21 cellular contexts compared by ENCODE assay signal in genomic region chr1:24292100-24292499, GRCh38. TPM values are rescaled to one million over a fixed set of nuclear protein-coding genes. Genes with fewer than 3 reads are reported as not detected.
A peak's percentile ranks its signal among the peaks of the same experiment; 100 is the strongest.
DNase-seq lines count a peak whose midpoint lies in the region; ATAC-seq and TF ChIP-seq lines count a peak whose summit lies in the region.
"Had no signal": no experiment of that assay in that cellular context is flagged by ENCODE, and none has a peak within 500 bp of the region (broad histone marks: within the 10 kb centered on the region; RNA-seq: fewer than 3 reads in every experiment).

No MANE protein-coding gene starts in this region.

- H3K79me1 ChIP-seq in IMR-90 (ENCODE audit: low read depth in 1 of 2, low read length in 2 of 2) (no peaks in the 10 kb centered on the region), mesenchymal stem cell (replicated peaks; ENCODE audit: low read length, poor library complexity, severe bottlenecking) (no peaks in the 10 kb centered on the region)

- H3K18ac ChIP-seq in IMR-90 (ENCODE audit: low read depth, low read length) (no peak overlapping the region), mesenchymal stem cell (ENCODE audit: low read depth in 1 of 2, low read length in 2 of 2) (no peak overlapping the region)

- no peak overlapping the region for H3K56ac ChIP-seq in IMR-90 (ENCODE audit: extremely low read depth, insufficient read depth, low read length)

- H3K36me3 ChIP-seq in mammary epithelial cell (ENCODE audit: insufficient read depth, low read length) (no peaks in the 10 kb centered on the region), IMR-90 (ENCODE audit: control insufficient read depth, insufficient read depth, low read length) (no peaks in the 10 kb centered on the region), mesenchymal stem cell (ENCODE audit: control insufficient read depth in 1 of 2, insufficient read depth in 2 of 2, low read depth in 1 of 2, low read length in 2 of 2) (no peaks in the 10 kb centered on the region), heart right ventricle (no peaks in the 10 kb centered on the region), PC-9 (ENCODE audit: low read depth) (no peaks in the 10 kb centered on the region)
- H3K36me3 ChIP-seq: BE2C had no signal

- H3K14ac ChIP-seq in IMR-90 (replicated peaks; ENCODE audit: low read depth, low read length) (no peak overlapping the region), mesenchymal stem cell (ENCODE audit: low read length in 2 of 2) (no peak overlapping the region)

- intact Hi-C loops in MCF 10A (cut with micrococcal nuclease) = no loop called here
- intact Hi-C loops in mammary epithelial cell (cut with micrococcal nuclease) = loop anchor here (5.0 kb wide), 1 partner anchor 140 kb away; no protein-coding TSS in a partner anchor
- intact Hi-C loops in IMR-90 (cut with micrococcal nuclease) = loop anchor here (10.0 kb wide), 1 partner anchor 93 kb away; no protein-coding TSS in a partner anchor
- intact Hi-C loops in heart right ventricle (cut with DNase I) = loop anchor here in 1 of 10 donors (10.0 kb wide), 1 partner anchor 87 kb away; no protein-coding TSS in a partner anchor
- intact Hi-C loops in PC-9 (cut with micrococcal nuclease; ENCODE audit: unreplicated experiment) = no loop called here

- H3F3A ChIP-seq in PC-9 (ENCODE audit: insufficient read depth, low read depth) = peaks cover 41% of the 10 kb centered on the region

- no peak overlapping the region for H3K4me2 ChIP-seq in mammary epithelial cell (ENCODE audit: insufficient read depth, low read depth, low read length)
- no peak overlapping the region for H3K4me2 ChIP-seq in IMR-90 (ENCODE audit: low read depth, low read length)
- no peak overlapping the region for H3K4me2 ChIP-seq in mesenchymal stem cell (ENCODE audit: low read length, poor library complexity, severe bottlenecking)
- H3K4me2 ChIP-seq in PC-9 = no peak overlapping the region

- in situ Hi-C loops in mammary epithelial cell (cut with MboI; ENCODE audit: low sequenced_read_pairs in 2 of 2) = no loop called here
- in situ Hi-C loops in IMR-90 (cut with MboI; ENCODE audit: low sequenced_read_pairs) = no loop called here

- H2BK12ac ChIP-seq in mesenchymal stem cell (ENCODE audit: low read length in 2 of 2) = peak overlapping the region; percentile 10 to 28

- BruUV-seq in MCF 10A (replicated peaks; lab: Mats Ljungman, UMichigan) = no TSS peak
- BruUV-seq in mammary epithelial cell (replicated peaks; lab: Mats Ljungman, UMichigan) = no TSS peak
- BruUV-seq in IMR-90 (replicated peaks; lab: Mats Ljungman, UMichigan) = no TSS peak
- no TSS peak for BruUV-seq in PC-9 (replicated peaks; lab: Mats Ljungman, UMichigan)

- H3K27me3 ChIP-seq in mammary epithelial cell (ENCODE audit: insufficient read depth, low read length) (no peaks in the 10 kb centered on the region), IMR-90 (ENCODE audit: control insufficient read depth, insufficient read depth, low read length) (peaks cover 3% of the 10 kb centered on the region), mesenchymal stem cell (ENCODE audit: control insufficient read depth in 1 of 2, insufficient read depth in 1 of 2, low read length in 2 of 2) (peaks cover 5 to 17% of the 10 kb centered on the region in 2 experiments), heart right ventricle (peaks cover 0 to 5% (median 0%) of the 10 kb centered on the region in 7 donors), PC-9 (ENCODE audit: insufficient read depth, low read depth) (no peaks in the 10 kb centered on the region)
- H3K27me3 ChIP-seq: BE2C had no signal

- POLR2A ChIA-PET in MCF 10A (lab: Yijun Ruan, JAX) = interaction anchor here (0.5 to 18.3 kb wide), 9 partner anchors 10 to 545 kb away, joined by 3 to 400 read pairs (median 7); partner anchors contain the start of genes GRHL3, NIPAL3 and STPG1
- POLR2A ChIA-PET in IMR-90 (lab: Charles Lee; ENCODE audit: unreplicated experiment) = no interaction called here
- POLR2A ChIA-PET in PC-9 (lab: Charles Lee; ENCODE audit: unreplicated experiment) = interaction anchor here (0.6 kb wide), 1 partner anchor 580 kb away, joined by 3 read pairs; no protein-coding TSS in a partner anchor

- no peaks in the 10 kb centered on the region for H3K9me3 Mint-ChIP-seq in MCF 10A (ENCODE audit: unreplicated experiment)
- H3K9me3 Mint-ChIP-seq: CD4-positive, CD25-positive, alpha-beta regulatory T cell; CD8-positive, alpha-beta memory T cell; H9 had no signal

- no peak overlapping the region for H2BK120ac ChIP-seq in IMR-90 (ENCODE audit: low read depth, low read length)
- H2BK120ac ChIP-seq in mesenchymal stem cell (ENCODE audit: low read depth, low read length) = no peak overlapping the region

- no peak overlapping the region for H2BK20ac ChIP-seq in IMR-90 (ENCODE audit: low read depth, low read length)

- H3K36me3 Mint-ChIP-seq in MCF 10A (ENCODE audit: insufficient read depth, unreplicated experiment) = peaks cover 8% of the 10 kb centered on the region
- H3K36me3 Mint-ChIP-seq in T-helper 17 cell (ENCODE audit: low read depth) = peaks cover 3% of the 10 kb centered on the region
- H3K36me3 Mint-ChIP-seq: CD4-positive, CD25-positive, alpha-beta regulatory T cell; CD8-positive, alpha-beta memory T cell had no signal

- H3K4me3 ChIP-seq in mammary epithelial cell (replicated peaks in 1 of 3; ENCODE audit: insufficient read depth in 1 of 3, low read depth in 2 of 3, low read length in 3 of 3) = no peak overlapping the region
- H3K4me3 ChIP-seq in IMR-90 (ENCODE audit: insufficient read depth, low read depth, low read length) = no peak overlapping the region
- H3K4me3 ChIP-seq in mesenchymal stem cell (ENCODE audit: insufficient read depth in 1 of 2, low read depth in 1 of 2, low read length in 2 of 2) = no peak overlapping the region
- H3K4me3 ChIP-seq in heart right ventricle = no peak overlapping the region
- H3K4me3 ChIP-seq in PC-9 = no peak overlapping the region

- H3K27ac Mint-ChIP-seq in MCF 10A (ENCODE audit: low read depth, unreplicated experiment) = peak overlapping the region; percentile 32
- H3K27ac Mint-ChIP-seq in T-helper 17 cell = peak overlapping the region; percentile 51
- H3K27ac Mint-ChIP-seq: CD4-positive, CD25-positive, alpha-beta regulatory T cell; CD8-positive, alpha-beta memory T cell had no signal

- H4K91ac ChIP-seq in IMR-90 (ENCODE audit: insufficient read depth, low read depth, low read length) (no peak overlapping the region), mesenchymal stem cell (ENCODE audit: low read length) (no peak overlapping the region)

- no peaks in the 10 kb centered on the region for H3K9me2 ChIP-seq in PC-9 (ENCODE audit: insufficient read depth)

- TF ChIP-seq CTCF in MCF 10A (IDR thresholded peaks at IDR 0.05; ENCODE audit: unreplicated experiment) (no peak), mammary epithelial cell (conservative IDR thresholded peaks at IDR 0.05 in 1 of 2, IDR thresholded peaks at IDR 0.05 in 1 of 2; ENCODE audit: extremely low read depth in 1 of 2, insufficient read depth in 1 of 2, low read depth in 1 of 2, low read length in 2 of 2) (no peak), IMR-90 (conservative IDR thresholded peaks at IDR 0.05; ENCODE audit: low read depth, low read length) (no peak), heart right ventricle (IDR thresholded peaks at IDR 0.05) (no peak), PC-9 (conservative IDR thresholded peaks at IDR 0.05) (no peak)

- H3K4me1 Mint-ChIP-seq in MCF 10A (ENCODE audit: insufficient read depth, unreplicated experiment) (peaks cover 53% of the 10 kb centered on the region), T-helper 17 cell (no peaks in the 10 kb centered on the region)
- H3K4me1 Mint-ChIP-seq: CD4-positive, CD25-positive, alpha-beta regulatory T cell; CD8-positive, alpha-beta memory T cell had no signal

- no peak overlapping the region for H2AK5ac ChIP-seq in IMR-90 (ENCODE audit: low read depth, low read length)
- H2AK5ac ChIP-seq in mesenchymal stem cell (ENCODE audit: low read length, severe bottlenecking) = no peak overlapping the region

- H3K27me3 Mint-ChIP-seq in MCF 10A (ENCODE audit: insufficient read depth, unreplicated experiment) = no peaks in the 10 kb centered on the region
- peaks cover 44% of the 10 kb centered on the region for H3K27me3 Mint-ChIP-seq in T-helper 17 cell

- H3K79me2 ChIP-seq in mammary epithelial cell (ENCODE audit: insufficient read depth, low read length) (no peaks in the 10 kb centered on the region), PC-9 (ENCODE audit: low read depth) (no peaks in the 10 kb centered on the region)

- H3K4ac ChIP-seq in IMR-90 (ENCODE audit: low read depth, low read length) (no peak overlapping the region), mesenchymal stem cell (ENCODE audit: low read depth in 1 of 2, low read length in 2 of 2) (no peak overlapping the region)

- ATAC-seq in IMR-90 (ENCODE audit: low read depth) (no peak), T-helper 17 cell (no peak), heart right ventricle (no peak)

- H4K20me1 ChIP-seq in mammary epithelial cell (ENCODE audit: insufficient read depth, low read length) (no peaks in the 10 kb centered on the region), IMR-90 (ENCODE audit: insufficient read depth, low read length) (no peaks in the 10 kb centered on the region), PC-9 (ENCODE audit: insufficient read depth) (no peaks in the 10 kb centered on the region)

- TF ChIP-seq POLR2A in IMR-90 (IDR thresholded peaks at IDR 0.05; ENCODE audit: low read depth, low read length) = no peak

- WGBS in mammary epithelial cell (ENCODE audit: low coverage, missing lambda C conversion rate) = 95% methylated on average over 4 of the region's 4 CpGs
- 80% methylated on average over 1 of the region's 4 CpGs; no CpG with 5 or more reads in 1 of the 2 experiments for WGBS in IMR-90 (ENCODE audit: extremely low coverage in 2 of 2, insufficient read length in 1 of 2), 2 experiments
- WGBS in mesenchymal stem cell = 97% methylated on average over 4 of the region's 4 CpGs
- 91% methylated on average over 4 of the region's 4 CpGs for WGBS in heart right ventricle, 2 donors

- H3K9me1 ChIP-seq in IMR-90 (ENCODE audit: insufficient read depth, low read length) = peaks cover 12% of the 10 kb centered on the region

- H2AFZ ChIP-seq in mammary epithelial cell (ENCODE audit: low read depth, low read length) (no peak overlapping the region), IMR-90 (replicated peaks; ENCODE audit: low read length, poor library complexity) (no peak overlapping the region), mesenchymal stem cell (ENCODE audit: low read depth, low read length) (no peak overlapping the region), PC-9 (no peak overlapping the region)

- no peak overlapping the region for H4K8ac ChIP-seq in IMR-90 (ENCODE audit: low read depth in 2 of 2, low read length in 2 of 2)
- no peak overlapping the region for H4K8ac ChIP-seq in mesenchymal stem cell (ENCODE audit: low read length)

- H4K5ac ChIP-seq in IMR-90 (ENCODE audit: low read depth, low read length) = no peak overlapping the region

- H2BK15ac ChIP-seq in IMR-90 (ENCODE audit: low read depth, low read length) (no peak overlapping the region), mesenchymal stem cell (ENCODE audit: low read depth, poor library complexity, severe bottlenecking) (peak overlapping the region; percentile 95)

- CTCF ChIA-PET in MCF 10A (lab: Yijun Ruan, JAX) (interaction anchor here (1.0 to 4.2 kb wide), 3 partner anchors 7 to 99 kb away, joined by 5 to 37 read pairs (median 6); no protein-coding TSS in a partner anchor), mammary epithelial cell (lab: Charles Lee; ENCODE audit: low non-redundant PET) (no interaction called here), IMR-90 (lab: Yijun Ruan, JAX) (interaction anchor here (0.5 kb wide), 1 partner anchor 1545 kb away, joined by 3 read pairs; no protein-coding TSS in a partner anchor), PC-9 (lab: Charles Lee) (no interaction called here)

- peak overlapping the region; percentile 10 for H3K4me3 Mint-ChIP-seq in MCF 10A (ENCODE audit: unreplicated experiment)
- H3K4me3 Mint-ChIP-seq in T-helper 17 cell = no peak overlapping the region
- H3K4me3 Mint-ChIP-seq: CD4-positive, CD25-positive, alpha-beta regulatory T cell; CD8-positive, alpha-beta memory T cell; H9 had no signal

- H2AK9ac ChIP-seq in IMR-90 (replicated peaks; ENCODE audit: low read depth, low read length, poor library complexity) = no peak overlapping the region

- dilution Hi-C loops in mammary epithelial cell (cut with HindIII; ENCODE audit: low sequenced_read_pairs) = no loop called here
- dilution Hi-C loops in IMR-90 (cut with HindIII; ENCODE audit: low sequenced_read_pairs, unreplicated experiment) = no loop called here

- no peak for TF ChIP-seq RAD21 in IMR-90 (IDR thresholded peaks at IDR 0.05; ENCODE audit: low read length)

- H3K9me3 ChIP-seq in mammary epithelial cell (replicated peaks; ENCODE audit: insufficient read depth, low read length) (no peaks in the 10 kb centered on the region), IMR-90 (ENCODE audit: control insufficient read depth, insufficient read depth, low read length) (no peaks in the 10 kb centered on the region), T-helper 17 cell (ENCODE audit: control insufficient read depth, low read length, poor library complexity, severe bottlenecking) (no peaks in the 10 kb centered on the region), mesenchymal stem cell (ENCODE audit: control insufficient read depth, low read length) (no peaks in the 10 kb centered on the region), heart right ventricle (no peaks in the 10 kb centered on the region), PC-9 (ENCODE audit: insufficient read depth, low read depth) (no peaks in the 10 kb centered on the region)
- H3K9me3 ChIP-seq: BE2C had no signal

- no peak overlapping the region for H3K27ac ChIP-seq in mammary epithelial cell (ENCODE audit: insufficient read depth, low read depth, low read length)
- no peak overlapping the region for H3K27ac ChIP-seq in IMR-90 (ENCODE audit: insufficient read depth, low read length)
- no peak overlapping the region for H3K27ac ChIP-seq in mesenchymal stem cell (ENCODE audit: low read length, poor library complexity, severe bottlenecking)
- no peak overlapping the region for H3K27ac ChIP-seq in heart right ventricle
- no peak overlapping the region for H3K27ac ChIP-seq in PC-9

- DNase-seq in MCF 10A (ENCODE audit: unreplicated experiment) (no peak), mammary epithelial cell (no peak), IMR-90 (no peak), T-helper 17 cell (no peak), mesenchymal stem cell (no peak), heart right ventricle (no peak), GDM1 (lab: John Stamatoyannopoulos, UW) (no peak), PC-9 (no peak)
- DNase-seq: 8988T; BE2C; C1 segment of cervical spinal cord; CD4-positive, CD25-positive, alpha-beta regulatory T cell; CD8-positive, alpha-beta memory T cell; COR-L47; DMS 273 treated with DMSO at 0.1 percent for 48 hours; DMS53; DND-41; EL; GOT3; H9; KBM-7 had no signal

- H3K23ac ChIP-seq in IMR-90 (ENCODE audit: low read depth, low read length) (no peak overlapping the region), mesenchymal stem cell (ENCODE audit: low read length in 2 of 2) (no peak overlapping the region)

- peaks cover 50% of the 10 kb centered on the region for H3K4me1 ChIP-seq in mammary epithelial cell (ENCODE audit: insufficient read depth, low read length)
- peaks cover 16% of the 10 kb centered on the region for H3K4me1 ChIP-seq in IMR-90 (ENCODE audit: control insufficient read depth, insufficient read depth, low read length)
- H3K4me1 ChIP-seq in mesenchymal stem cell (ENCODE audit: control insufficient read depth, insufficient read depth, low read depth, low read length) = peaks cover 8% of the 10 kb centered on the region
- H3K4me1 ChIP-seq in heart right ventricle = peaks cover 0 to 29% (median 11%) of the 10 kb centered on the region in 9 donors
- peaks cover 45% of the 10 kb centered on the region for H3K4me1 ChIP-seq in PC-9 (replicated peaks; ENCODE audit: insufficient read depth)
- H3K4me1 ChIP-seq: BE2C had no signal

- H2BK5ac ChIP-seq in IMR-90 (ENCODE audit: low read depth, low read length, poor library complexity, severe bottlenecking) (no peak overlapping the region), mesenchymal stem cell (ENCODE audit: low read depth, low read length, poor library complexity, severe bottlenecking) (no peak overlapping the region)

- no peak overlapping the region for H3K9ac ChIP-seq in mammary epithelial cell (ENCODE audit: insufficient read depth, low read length)
- H3K9ac ChIP-seq in IMR-90 (ENCODE audit: low read depth, low read length) = no peak overlapping the region
- no peak overlapping the region for H3K9ac ChIP-seq in mesenchymal stem cell (ENCODE audit: low read length)

RNA-seq across cellular contexts. Expression of gene GRHL3, which starts 27.1 kb away (rescaled TPM):
- total RNA-seq in MCF 10A (2022) (4.7 and 8.9 TPM in 2 replicates), mammary epithelial cell (10 to 100 TPM in 1 of 2 donors, 1 to 10 TPM in 1; 1.3 to 15.3 TPM), IMR-90 (2012; rRNA removed) (not detected in 2 replicates), T-helper 17 cell (not detected), heart right ventricle (not detected), PC-9 (2021) (1.1 and 1.7 TPM in 2 replicates)
- polyA plus RNA-seq in mammary epithelial cell (3.5 TPM), IMR-90 (2012; rRNA removed) (not detected in 2 replicates), heart right ventricle (under 1 TPM in 1 of 2 donors, not detected in 1; 0.03 TPM)
- 1.1 TPM for polyA minus RNA-seq in mammary epithelial cell
- 0.01 TPM in 1 of 2 replicates, not detected in the other for polyA plus RNA-seq in IMR-90 (2012; cell fraction: cytosol; rRNA removed)
- polyA plus RNA-seq in IMR-90 (2012; cell fraction: nucleus; rRNA removed; ENCODE audit: low replicate concordance) = not detected in 2 replicates
- 0.19 TPM for polyA plus RNA-seq in mesenchymal stem cell (2013, experiment 1 of 2)
- polyA plus RNA-seq in mesenchymal stem cell (2013, experiment 2 of 2) = 0.21 TPM
- total RNA-seq: CD4-positive, CD25-positive, alpha-beta regulatory T cell had no signal
- polyA plus RNA-seq: CD4-positive, CD25-positive, alpha-beta regulatory T cell; CD8-positive, alpha-beta memory T cell had no signal

Comparison
In these comparisons a context has a peak if more than half of its experiments do, and no peak if none do; other contexts are left out.
1. CTCF ChIA-PET loops: an anchor here in MCF 10A (1.0 to 4.2 kb wide) and IMR-90 (0.5 kb wide); none called in mammary epithelial cell and PC-9.
2. intact Hi-C loops: an anchor here in mammary epithelial cell (5.0 kb wide) and IMR-90 (10.0 kb wide); none called in MCF 10A and PC-9.